In genomic region chr9:13221741-13222140, GRCh38 we compare ENCODE assay signal across 19 cellular contexts. TPM values are rescaled to one million over a fixed set of nuclear protein-coding genes. Genes with fewer than 3 reads are reported as not detected.
DNase-seq lines count a peak whose midpoint lies in the region; TF ChIP-seq lines count a peak whose summit lies in the region.
"Had no signal": no experiment of that assay in that cellular context is flagged by ENCODE, and none has a peak within 500 bp of the region (broad histone marks: within the 10 kb centered on the region; RNA-seq: fewer than 3 reads in every experiment).

No MANE protein-coding gene starts in this region.

- H3K27ac ChIP-seq in SK-N-MC, result 0 out of 2 replicates have a peak overlapping the region, but pooled peaks have one; percentile 18
- H3K27ac ChIP-seq: 22Rv1; A549; BLaER1 treated with 17β-estradiol and CSF1 and Interleukin-3, amounts not matched to agents 10 nM and 100 nM; C4-2B had no signal

- DNase-seq in HAP-1 (ENCODE audit: low spot score in 2 of 2) (peak; percentile 31 to 98), SK-N-MC (ENCODE audit: low read depth, low spot score) (no peak), foreskin melanocyte (peak; percentile 16), mesothelial cell of epicardium (ENCODE audit: low spot score in 2 of 2, unreplicated experiment in 2 of 2) (no peak), dermis blood vessel endothelial cell (no peak)
- DNase-seq in stimulated activated naive CD4-positive, alpha-beta T cell (lab: John Stamatoyannopoulos, UW), result no peak
- no peak for DNase-seq in activated CD4-positive, alpha-beta T cell treated with anti-CD3 and anti-CD28 coated beads, Interleukin-2, amount 10 ng/mL, durations not matched to agents 24 days and 14 days
- DNase-seq: AML-193; Caco-2; Calu3; CD4-positive, alpha-beta T cell; CD8-positive, alpha-beta T cell; DMS79 treated with DMSO at 0.1 percent for 48 hours; GF-D8 had no signal

- H3K4me3 Mint-ChIP-seq in mesothelial cell of epicardium, result no peak overlapping the region
- H3K4me3 Mint-ChIP-seq in activated CD4-positive, alpha-beta T cell treated with anti-CD3 and anti-CD28 coated beads, Interleukin-2, amount 10 ng/mL, durations not matched to agents 24 days and 14 days, result no peak overlapping the region
- H3K4me3 Mint-ChIP-seq: B cell; CD4-positive, alpha-beta T cell; CD8-positive, alpha-beta T cell had no signal

- no peaks in the 10 kb centered on the region for H3K36me3 ChIP-seq in HAP-1 (replicated peaks)
- H3K36me3 ChIP-seq in SK-N-MC (ENCODE audit: insufficient read depth, low read length), result peaks cover 24% of the 10 kb centered on the region
- H3K36me3 ChIP-seq: BLaER1 treated with 17β-estradiol and CSF1 and Interleukin-3, amounts not matched to agents 10 nM and 100 nM had no signal

- H3K36me3 Mint-ChIP-seq in mesothelial cell of epicardium, result peaks cover 66% of the 10 kb centered on the region
- no peaks in the 10 kb centered on the region for H3K36me3 Mint-ChIP-seq in activated CD4-positive, alpha-beta T cell treated with anti-CD3 and anti-CD28 coated beads, Interleukin-2, amount 10 ng/mL, durations not matched to agents 24 days and 14 days (ENCODE audit: low read depth)
- H3K36me3 Mint-ChIP-seq: CD8-positive, alpha-beta T cell had no signal

- H3K4me1 ChIP-seq in HAP-1, result peaks cover 17% of the 10 kb centered on the region
- H3K4me1 ChIP-seq: A549; BLaER1 treated with 17β-estradiol and CSF1 and Interleukin-3, amounts not matched to agents 10 nM and 100 nM; Caco-2 had no signal

- H3K9me3 Mint-ChIP-seq in mesothelial cell of epicardium, result no peaks in the 10 kb centered on the region
- H3K9me3 Mint-ChIP-seq in activated CD4-positive, alpha-beta T cell treated with anti-CD3 and anti-CD28 coated beads, Interleukin-2, amount 10 ng/mL, durations not matched to agents 24 days and 14 days, result no peaks in the 10 kb centered on the region

- H3K9me3 ChIP-seq in HAP-1 (no peaks in the 10 kb centered on the region), SK-N-MC (ENCODE audit: low read depth, low read length) (no peaks in the 10 kb centered on the region)
- H3K9me3 ChIP-seq: A549; BLaER1 treated with 17β-estradiol and CSF1 and Interleukin-3, amounts not matched to agents 10 nM and 100 nM; Caco-2 had no signal

- H3K27me3 ChIP-seq in HAP-1 (ENCODE audit: low read depth), result no peaks in the 10 kb centered on the region
- H3K27me3 ChIP-seq: BLaER1 treated with 17β-estradiol and CSF1 and Interleukin-3, amounts not matched to agents 10 nM and 100 nM had no signal

- H3K4me1 Mint-ChIP-seq in mesothelial cell of epicardium, result peaks cover 16% of the 10 kb centered on the region
- H3K4me1 Mint-ChIP-seq in activated CD4-positive, alpha-beta T cell treated with anti-CD3 and anti-CD28 coated beads, Interleukin-2, amount 10 ng/mL, durations not matched to agents 24 days and 14 days, result no peaks in the 10 kb centered on the region
- H3K4me1 Mint-ChIP-seq: B cell had no signal

- H3K9ac ChIP-seq in SK-N-MC (ENCODE audit: insufficient read length), result no peak overlapping the region
- H3K9ac ChIP-seq: BLaER1 treated with 17β-estradiol and CSF1 and Interleukin-3, amounts not matched to agents 10 nM and 100 nM had no signal

- intact Hi-C loops in activated CD4-positive, alpha-beta T cell treated with anti-CD3 and anti-CD28 coated beads, Interleukin-2, amount 10 ng/mL, durations not matched to agents 24 days and 14 days (cut with micrococcal nuclease), result no loop called here

- peak overlapping the region; percentile 83 for H3K27ac Mint-ChIP-seq in mesothelial cell of epicardium
- H3K27ac Mint-ChIP-seq in activated CD4-positive, alpha-beta T cell treated with anti-CD3 and anti-CD28 coated beads, Interleukin-2, amount 10 ng/mL, durations not matched to agents 24 days and 14 days, result no peak overlapping the region
- H3K27ac Mint-ChIP-seq: B cell; CD4-positive, alpha-beta T cell; CD8-positive, alpha-beta T cell had no signal

- H3K27me3 Mint-ChIP-seq in mesothelial cell of epicardium (ENCODE audit: low read depth), result no peaks in the 10 kb centered on the region
- H3K27me3 Mint-ChIP-seq in activated CD4-positive, alpha-beta T cell treated with anti-CD3 and anti-CD28 coated beads, Interleukin-2, amount 10 ng/mL, durations not matched to agents 24 days and 14 days, result no peaks in the 10 kb centered on the region
- H3K27me3 Mint-ChIP-seq: B cell; CD4-positive, alpha-beta T cell had no signal

- in situ Hi-C loops in HAP-1 (cut with MboI; ENCODE audit: low sequenced_read_pairs), result loop anchor here (25.0 kb wide), 1 partner anchor 91 kb away; no protein-coding TSS in a partner anchor

- H3K4me3 ChIP-seq in HAP-1, result no peak overlapping the region
- no peak overlapping the region for H3K4me3 ChIP-seq in SK-N-MC
- H3K4me3 ChIP-seq: A549; BLaER1 treated with 17β-estradiol and CSF1 and Interleukin-3, amounts not matched to agents 10 nM and 100 nM had no signal

- TF ChIP-seq CTCF in mesothelial cell of epicardium (IDR thresholded peaks at IDR 0.05; ENCODE audit: unreplicated experiment), result no peak

RNA-seq across cellular contexts. Expression of gene MPDZ, which starts 57.8 kb away (rescaled TPM):
- total RNA-seq in mesothelial cell of epicardium, result 183 to 190 TPM (median 187 TPM) in 3 replicates
- total RNA-seq in dermis blood vessel endothelial cell, result 130 and 175 TPM in 2 replicates
- not detected in 2 replicates for total RNA-seq in activated CD4-positive, alpha-beta T cell treated with anti-CD3 and anti-CD28 coated beads, Interleukin-2, amount 10 ng/mL, durations not matched to agents 24 days and 14 days
- total RNA-seq: B cell; Caco-2; Calu3; CD4-positive, alpha-beta T cell; CD8-positive, alpha-beta T cell had no signal

Comparison
In these comparisons a context has a peak if more than half of its experiments do, and no peak if none do; other contexts are left out.
1. DNase-seq: peak in HAP-1 (2 of 2) and foreskin melanocyte (single experiment); none in SK-N-MC (single experiment), mesothelial cell of epicardium (0 of 2), dermis blood vessel endothelial cell (single experiment), stimulated activated naive CD4-positive, alpha-beta T cell (0 of 6) and activated CD4-positive, alpha-beta T cell treated with anti-CD3 and anti-CD28 coated beads, Interleukin-2, amount 10 ng/mL, durations not matched to agents 24 days and 14 days (single experiment).
2. RNA of gene MPDZ, which starts 57.8 kb away (total RNA-seq): 183 to 190 TPM in mesothelial cell of epicardium and 130 to 175 TPM in dermis blood vessel endothelial cell; not detected in activated CD4-positive, alpha-beta T cell treated with anti-CD3 and anti-CD28 coated beads, Interleukin-2, amount 10 ng/mL, durations not matched to agents 24 days and 14 days; every median in the first group is over 100 times any median in the second.